In genomic region chr3:22399566-22399965, GRCh38 we compare ENCODE assay signal across 21 cellular contexts.
DNase-seq lines count a peak whose midpoint lies in the region; ATAC-seq, FAIRE-seq and TF ChIP-seq lines count a peak whose summit lies in the region.
"Had no signal": no experiment of that assay in that cellular context is flagged by ENCODE, and none has a peak within 500 bp of the region (broad histone marks: within the 10 kb centered on the region; RNA-seq: fewer than 3 reads in every experiment).

No MANE protein-coding gene starts in this region.

- no peaks in the 10 kb centered on the region for H3K36me3 ChIP-seq in HepG2 (replicated peaks in 1 of 2; ENCODE audit: control insufficient read depth in 1 of 2, insufficient read depth in 2 of 2, low read length in 2 of 2)

- H3K9me3 ChIP-seq in HepG2 (ENCODE audit: low read length) = peaks cover 6% of the 10 kb centered on the region; the same call in 1 of the 2 replicates

- TF ChIP-seq CTCF in fibroblast of mammary gland (conservative IDR thresholded peaks at IDR 0.05; ENCODE audit: control insufficient read depth, insufficient read depth, low read depth, low read length) (no peak), HepG2 (CRISPR knock-in tag; IDR thresholded peaks at IDR 0.05) (no peak)

- TF ChIP-seq POLR2A in HepG2 (IDR thresholded peaks at IDR 0.05; ENCODE audit: insufficient read depth in 1 of 2, low read depth in 2 of 2, low read length in 2 of 2) = no peak

- no peak for FAIRE-seq in HepG2 (lab: Jason Lieb, UNC)
- FAIRE-seq: D721Med, GM12878 had no signal

- TF ChIP-seq RAD21 in HepG2 (CRISPR knock-in tag; IDR thresholded peaks at IDR 0.05) = no peak

- H3K4me2 ChIP-seq in HepG2 (ENCODE audit: low read depth, low read length) = no peak overlapping the region
- H3K4me2 ChIP-seq: GM23338 had no signal

- WGBS in HepG2 (ENCODE audit: low lambda C conversion rate) = 2% methylated on average over 4 of the region's 4 CpGs

- TF ChIP-seq EP300 in HepG2 (IDR thresholded peaks at IDR 0.05; ENCODE audit: low read depth in 2 of 2, low read length in 2 of 2) = no peak
- TF ChIP-seq EP300 in HepG2 (CRISPR knock-in tag; IDR thresholded peaks at IDR 0.05; ENCODE audit: borderline replicate concordance) = no peak

- no peaks in the 10 kb centered on the region for H3K27me3 ChIP-seq in HepG2 (ENCODE audit: control insufficient read depth in 1 of 2, insufficient read depth in 2 of 2, low read length in 2 of 2)

- DNase-seq in EL (peak; percentile 2), RPMI7951 (ENCODE audit: low read depth) (peak; percentile 54), fibroblast of mammary gland (ENCODE audit: low read depth) (peak; percentile 89), non-pigmented ciliary epithelial cell (ENCODE audit: low read depth) (peak; percentile 11), nucleus accumbens (lab: John Stamatoyannopoulos, UW) (no peak), HepG2 (ENCODE audit: low spot score) (no peak), pons (ENCODE audit: low spot score) (no peak)
- DNase-seq: AML-193, DND-41, GDM1, HCEC 1CT, KBM-7, MV-4-11, NCI-H187, NCI-H446 had no signal

- intact Hi-C loops in HepG2 (cut with micrococcal nuclease; ENCODE audit: unreplicated experiment) = no loop called here

- H3K4me1 ChIP-seq in HepG2 (ENCODE audit: insufficient read depth, low read length) = no peaks in the 10 kb centered on the region

- H3K27ac ChIP-seq in HepG2 (ENCODE audit: extremely low read length, insufficient read depth, low read length) = no peak overlapping the region
- H3K27ac ChIP-seq: C4-2B had no signal

- in situ Hi-C loops in HepG2 (cut with HindIII; ENCODE audit: extremely low pct_ligation_motif_present, low pct_unique_long_range_greater_than_20kb) = no loop called here

- ATAC-seq in HepG2 = no peak
- ATAC-seq: GM12878, GM23338, Panc1, Right ventricle myocardium inferior had no signal

- H3K79me2 ChIP-seq in HepG2 (ENCODE audit: insufficient read depth, low read length) = no peaks in the 10 kb centered on the region

- no peaks in the 10 kb centered on the region for H4K20me1 ChIP-seq in HepG2 (ENCODE audit: insufficient read depth, low read length)

- H2AFZ ChIP-seq in HepG2 (ENCODE audit: low read length) = no peak overlapping the region
- H2AFZ ChIP-seq: GM23338 had no signal

- H3K4me3 ChIP-seq in fibroblast of mammary gland (ENCODE audit: control insufficient read depth, low read depth, low read length) (no peak overlapping the region), HepG2 (replicated peaks in 1 of 3; ENCODE audit: insufficient read depth in 1 of 3, low read depth in 2 of 3, low read length in 3 of 3) (no peak overlapping the region)
- H3K4me3 ChIP-seq: GM12878, GM23338 had no signal

- POLR2A ChIA-PET in HepG2 (lab: Yijun Ruan, JAX) = no interaction called here

- CTCF ChIA-PET in HepG2 (lab: Yijun Ruan, JAX; ENCODE audit: low intra/inter-chr PET ratio, low total read pairs) = no interaction called here

- no peak overlapping the region for H3K9ac ChIP-seq in HepG2 (ENCODE audit: insufficient read depth, low read depth, low read length)

- no TSS peak for BruUV-seq in HepG2 (replicated peaks; lab: Mats Ljungman, UMichigan)

TF ChIP-seq in HepG2, 621 proteins besides CTCF, POLR2A, EP300 and RAD21:
- TF ChIP-seq ZNF660 (CRISPR knock-in tag; IDR thresholded peaks at IDR 0.05; ENCODE audit: borderline replicate concordance, low read depth) = no peak
TF ChIP-seq in HepG2: peak in this region for 0.

Comparison
In these comparisons a context has a peak if more than half of its experiments do, and no peak if none do; other contexts are left out.
1. DNase-seq: peak in EL (single experiment), RPMI7951 (single experiment), fibroblast of mammary gland (single experiment) and non-pigmented ciliary epithelial cell (single experiment); none in nucleus accumbens (0 of 56), HepG2 (single experiment) and pons (single experiment).